ENCODE assay signal across 2 cellular contexts in genomic region chr14:98835825-98836100, GRCh38.
TF ChIP-seq lines count a peak whose summit lies in the region.

No MANE protein-coding gene starts in this region.

TF ChIP-seq in HEK293, 187 proteins besides CTCF, POLR2A, EP300 and RAD21:
- no peak for TF ChIP-seq GLIS2 (tag by site-specific recombination; IDR thresholded peaks at IDR 0.05)
- no peak for TF ChIP-seq ZBTB49 (tag by site-specific recombination; IDR thresholded peaks at IDR 0.05; ENCODE audit: low read depth)
- TF ChIP-seq, protein P1, sequence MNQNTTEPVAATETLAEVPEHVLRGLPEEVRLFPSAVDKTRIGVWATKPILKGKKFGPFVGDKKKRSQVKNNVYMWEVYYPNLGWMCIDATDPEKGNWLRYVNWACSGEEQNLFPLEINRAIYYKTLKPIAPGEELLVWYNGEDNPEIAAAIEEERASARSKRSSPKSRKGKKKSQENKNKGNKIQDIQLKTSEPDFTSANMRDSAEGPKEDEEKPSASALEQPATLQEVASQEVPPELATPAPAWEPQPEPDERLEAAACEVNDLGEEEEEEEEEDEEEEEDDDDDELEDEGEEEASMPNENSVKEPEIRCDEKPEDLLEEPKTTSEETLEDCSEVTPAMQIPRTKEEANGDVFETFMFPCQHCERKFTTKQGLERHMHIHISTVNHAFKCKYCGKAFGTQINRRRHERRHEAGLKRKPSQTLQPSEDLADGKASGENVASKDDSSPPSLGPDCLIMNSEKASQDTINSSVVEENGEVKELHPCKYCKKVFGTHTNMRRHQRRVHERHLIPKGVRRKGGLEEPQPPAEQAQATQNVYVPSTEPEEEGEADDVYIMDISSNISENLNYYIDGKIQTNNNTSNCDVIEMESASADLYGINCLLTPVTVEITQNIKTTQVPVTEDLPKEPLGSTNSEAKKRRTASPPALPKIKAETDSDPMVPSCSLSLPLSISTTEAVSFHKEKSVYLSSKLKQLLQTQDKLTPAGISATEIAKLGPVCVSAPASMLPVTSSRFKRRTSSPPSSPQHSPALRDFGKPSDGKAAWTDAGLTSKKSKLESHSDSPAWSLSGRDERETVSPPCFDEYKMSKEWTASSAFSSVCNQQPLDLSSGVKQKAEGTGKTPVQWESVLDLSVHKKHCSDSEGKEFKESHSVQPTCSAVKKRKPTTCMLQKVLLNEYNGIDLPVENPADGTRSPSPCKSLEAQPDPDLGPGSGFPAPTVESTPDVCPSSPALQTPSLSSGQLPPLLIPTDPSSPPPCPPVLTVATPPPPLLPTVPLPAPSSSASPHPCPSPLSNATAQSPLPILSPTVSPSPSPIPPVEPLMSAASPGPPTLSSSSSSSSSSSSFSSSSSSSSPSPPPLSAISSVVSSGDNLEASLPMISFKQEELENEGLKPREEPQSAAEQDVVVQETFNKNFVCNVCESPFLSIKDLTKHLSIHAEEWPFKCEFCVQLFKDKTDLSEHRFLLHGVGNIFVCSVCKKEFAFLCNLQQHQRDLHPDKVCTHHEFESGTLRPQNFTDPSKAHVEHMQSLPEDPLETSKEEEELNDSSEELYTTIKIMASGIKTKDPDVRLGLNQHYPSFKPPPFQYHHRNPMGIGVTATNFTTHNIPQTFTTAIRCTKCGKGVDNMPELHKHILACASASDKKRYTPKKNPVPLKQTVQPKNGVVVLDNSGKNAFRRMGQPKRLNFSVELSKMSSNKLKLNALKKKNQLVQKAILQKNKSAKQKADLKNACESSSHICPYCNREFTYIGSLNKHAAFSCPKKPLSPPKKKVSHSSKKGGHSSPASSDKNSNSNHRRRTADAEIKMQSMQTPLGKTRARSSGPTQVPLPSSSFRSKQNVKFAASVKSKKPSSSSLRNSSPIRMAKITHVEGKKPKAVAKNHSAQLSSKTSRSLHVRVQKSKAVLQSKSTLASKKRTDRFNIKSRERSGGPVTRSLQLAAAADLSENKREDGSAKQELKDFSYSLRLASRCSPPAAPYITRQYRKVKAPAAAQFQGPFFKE (tag by site-specific recombination; IDR thresholded peaks at IDR 0.05; ENCODE audit: borderline replicate concordance), result no peak
- TF ChIP-seq ZNF302 (tag by site-specific recombination; IDR thresholded peaks at IDR 0.05; ENCODE audit: low read depth), result no peak
- no peak for TF ChIP-seq ZNF521 (tag by site-specific recombination; IDR thresholded peaks at IDR 0.05)
- no peak for TF ChIP-seq OVOL3 (tag by site-specific recombination; IDR thresholded peaks at IDR 0.05)
- no peak for TF ChIP-seq ZFP3 (tag by site-specific recombination; IDR thresholded peaks at IDR 0.05; ENCODE audit: low read depth)
- no peak for TF ChIP-seq ZNF830 (tag by site-specific recombination; IDR thresholded peaks at IDR 0.05; ENCODE audit: low read depth)
- TF ChIP-seq, protein P2, sequence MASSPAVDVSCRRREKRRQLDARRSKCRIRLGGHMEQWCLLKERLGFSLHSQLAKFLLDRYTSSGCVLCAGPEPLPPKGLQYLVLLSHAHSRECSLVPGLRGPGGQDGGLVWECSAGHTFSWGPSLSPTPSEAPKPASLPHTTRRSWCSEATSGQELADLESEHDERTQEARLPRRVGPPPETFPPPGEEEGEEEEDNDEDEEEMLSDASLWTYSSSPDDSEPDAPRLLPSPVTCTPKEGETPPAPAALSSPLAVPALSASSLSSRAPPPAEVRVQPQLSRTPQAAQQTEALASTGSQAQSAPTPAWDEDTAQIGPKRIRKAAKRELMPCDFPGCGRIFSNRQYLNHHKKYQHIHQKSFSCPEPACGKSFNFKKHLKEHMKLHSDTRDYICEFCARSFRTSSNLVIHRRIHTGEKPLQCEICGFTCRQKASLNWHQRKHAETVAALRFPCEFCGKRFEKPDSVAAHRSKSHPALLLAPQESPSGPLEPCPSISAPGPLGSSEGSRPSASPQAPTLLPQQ (tag by site-specific recombination; IDR thresholded peaks at IDR 0.05), result no peak
- TF ChIP-seq ZNF660 (tag by site-specific recombination; IDR thresholded peaks at IDR 0.05), result no peak
- TF ChIP-seq GLIS1 (tag by site-specific recombination; IDR thresholded peaks at IDR 0.05), result no peak
- TF ChIP-seq EGR2 (tag by site-specific recombination; IDR thresholded peaks at IDR 0.05; ENCODE audit: low read depth), result peak; percentile 79
- TF ChIP-seq ZNF16 (tag by site-specific recombination; IDR thresholded peaks at IDR 0.05; ENCODE audit: low read depth), result 0 out of 2 replicates have a peak, but pooled peaks have one; percentile 13
- TF ChIP-seq ZNF670 (tag by site-specific recombination; IDR thresholded peaks at IDR 0.05; ENCODE audit: low read depth), result no peak

TF ChIP-seq in H1, 55 proteins besides CTCF, POLR2A, EP300 and RAD21:
- no peak for TF ChIP-seq PHF8 (conservative IDR thresholded peaks at IDR 0.05; ENCODE audit: low read depth, low read length)
- TF ChIP-seq NANOG (IDR thresholded peaks at IDR 0.05; ENCODE audit: insufficient read depth, low read depth, low read length, poor library complexity, severe bottlenecking), result no peak
- no peak for TF ChIP-seq GTF2F1 (IDR thresholded peaks at IDR 0.05; ENCODE audit: borderline replicate concordance, low read depth, low read length)
- no peak for TF ChIP-seq BCL11A (IDR thresholded peaks at IDR 0.05; ENCODE audit: low read depth in 2 of 2, low read length in 2 of 2)
- no peak for TF ChIP-seq SAP30 (IDR thresholded peaks at IDR 0.05; ENCODE audit: insufficient read depth, insufficient replicate concordance, low read length)
- no peak for TF ChIP-seq TAF1 (IDR thresholded peaks at IDR 0.05; ENCODE audit: low read depth, low read length)
- TF ChIP-seq JUN (IDR thresholded peaks at IDR 0.05; ENCODE audit: low read depth, low read length), result no peak
- TF ChIP-seq KDM4A (IDR thresholded peaks at IDR 0.05; ENCODE audit: low read depth, low read length, severe bottlenecking), result no peak
- no peak for TF ChIP-seq HDAC6 (IDR thresholded peaks at IDR 0.05; ENCODE audit: low read depth, low read length)
- TF ChIP-seq SIX5 (IDR thresholded peaks at IDR 0.05; ENCODE audit: low read depth, low read length), result no peak
- TF ChIP-seq NRF1 (IDR thresholded peaks at IDR 0.05; ENCODE audit: low read depth, low read length), result no peak
- no peak for TF ChIP-seq TAF7 (optimal IDR thresholded peaks at IDR 0.05; ENCODE audit: borderline replicate concordance, low read depth, low read length)
- TF ChIP-seq CBX8 (IDR thresholded peaks at IDR 0.05; ENCODE audit: borderline replicate concordance, low read depth, low read length), result no peak
- no peak for TF ChIP-seq POLR2AphosphoS5 (IDR thresholded peaks at IDR 0.05; ENCODE audit: low read depth, low read length)
- TF ChIP-seq, protein P3, sequence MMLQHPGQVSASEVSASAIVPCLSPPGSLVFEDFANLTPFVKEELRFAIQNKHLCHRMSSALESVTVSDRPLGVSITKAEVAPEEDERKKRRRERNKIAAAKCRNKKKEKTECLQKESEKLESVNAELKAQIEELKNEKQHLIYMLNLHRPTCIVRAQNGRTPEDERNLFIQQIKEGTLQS (IDR thresholded peaks at IDR 0.05; ENCODE audit: insufficient read depth, low read depth, low read length), result no peak
